In genomic region chr12:96908170-96908675, GRCh38 we compare ENCODE assay signal across 1 cellular context.
TF ChIP-seq lines count a peak whose summit lies in the region.

No MANE protein-coding gene starts in this region.

TF ChIP-seq in IMR-90, 13 proteins besides CTCF, POLR2A, EP300 and RAD21:
- TF ChIP-seq RFX5 (IDR thresholded peaks at IDR 0.05; ENCODE audit: low read depth, low read length) (no peak), MAZ (IDR thresholded peaks at IDR 0.05; ENCODE audit: borderline replicate concordance, low read depth, low read length) (no peak), CEBPB (IDR thresholded peaks at IDR 0.05; ENCODE audit: low read depth, low read length) (no peak), CHD1 (IDR thresholded peaks at IDR 0.05; ENCODE audit: low read depth, low read length) (no peak), FOS (IDR thresholded peaks at IDR 0.05; ENCODE audit: low read depth, low read length) (no peak), ELK1 (IDR thresholded peaks at IDR 0.05; ENCODE audit: borderline replicate concordance, low read depth, low read length) (no peak), MXI1 (IDR thresholded peaks at IDR 0.05; ENCODE audit: borderline replicate concordance, low read depth, low read length) (no peak), MAFK (IDR thresholded peaks at IDR 0.05; ENCODE audit: low read depth, low read length) (no peak), RCOR1 (IDR thresholded peaks at IDR 0.05; ENCODE audit: insufficient replicate concordance, low read length) (no peak), NFE2L2 (IDR thresholded peaks at IDR 0.05; ENCODE audit: low read depth, low read length) (no peak), SMC3 (IDR thresholded peaks at IDR 0.05; ENCODE audit: low read depth, low read length) (no peak), BHLHE40 (IDR thresholded peaks at IDR 0.05; ENCODE audit: low read depth, low read length) (no peak)
- TF ChIP-seq, protein P1, sequence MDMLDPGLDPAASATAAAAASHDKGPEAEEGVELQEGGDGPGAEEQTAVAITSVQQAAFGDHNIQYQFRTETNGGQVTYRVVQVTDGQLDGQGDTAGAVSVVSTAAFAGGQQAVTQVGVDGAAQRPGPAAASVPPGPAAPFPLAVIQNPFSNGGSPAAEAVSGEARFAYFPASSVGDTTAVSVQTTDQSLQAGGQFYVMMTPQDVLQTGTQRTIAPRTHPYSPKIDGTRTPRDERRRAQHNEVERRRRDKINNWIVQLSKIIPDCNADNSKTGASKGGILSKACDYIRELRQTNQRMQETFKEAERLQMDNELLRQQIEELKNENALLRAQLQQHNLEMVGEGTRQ (IDR thresholded peaks at IDR 0.05; ENCODE audit: low read depth, low read length): no peak
